ENCODE assay signal across 6 cellular contexts in genomic region chr2:116842164-116842563, GRCh38.
"Had no signal": no experiment of that assay in that cellular context is flagged by ENCODE, and none has a peak within 500 bp of the region (broad histone marks: within the 10 kb centered on the region; RNA-seq: fewer than 3 reads in every experiment).

No MANE protein-coding gene starts in this region.

- DNase-seq: KBM-7, KG1 had no signal

- H3K27ac ChIP-seq: HL-60 had no signal

- H3K4me3 ChIP-seq: K562 had no signal

- FAIRE-seq: HepG2, HTR-8/SVneo, K562 had no signal

- ATAC-seq: HepG2, K562 had no signal
